24 cellular contexts compared by ENCODE assay signal in the genomic region with DNA sequence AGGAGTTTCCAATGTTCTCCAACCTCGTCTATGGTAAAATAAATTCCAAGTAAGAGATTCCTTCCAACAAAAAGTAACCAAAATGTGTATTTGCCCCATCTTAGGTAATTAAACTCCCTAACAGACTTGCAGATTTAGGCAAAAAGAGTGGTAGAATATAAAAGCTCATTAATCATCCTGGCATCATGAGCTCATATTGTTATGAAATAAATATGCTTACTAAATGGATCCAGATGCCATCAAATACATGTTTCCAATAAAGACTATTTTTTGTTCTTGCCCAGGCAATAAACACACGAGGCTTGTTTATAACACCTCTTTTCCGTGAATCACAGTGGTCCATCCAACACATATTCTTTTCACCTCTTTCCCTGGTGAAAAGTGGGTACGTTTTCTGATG.
"Had no signal": no experiment of that assay in that cellular context is flagged by ENCODE, and none has a peak within 500 bp of the region (broad histone marks: within the 10 kb centered on the region; RNA-seq: fewer than 3 reads in every experiment).

No MANE protein-coding gene starts in this region.

- H3K9me3 ChIP-seq: adrenal gland, SJCRH30 had no signal

- H3K27me3 ChIP-seq: adrenal gland, SJCRH30 had no signal

- ATAC-seq: activated T-cell treated with anti-CD3 and anti-CD28 coated beads, Interleukin-2, amount 50 U/mL, for 72 hours; Panc1 had no signal

- H3K27ac ChIP-seq: adrenal gland, SJCRH30 had no signal

- H3K4me1 ChIP-seq: adrenal gland, SJCRH30 had no signal

- H3K36me3 ChIP-seq: adrenal gland, SJCRH30 had no signal

- H3K4me3 ChIP-seq: adrenal gland, SJCRH30 had no signal

- DNase-seq: activated B cell treated with CpG ODN at 0.5 μM for 24 hours; activated CD4-positive, alpha-beta memory T cell treated with anti-CD3 and anti-CD28 coated beads, Interleukin-2, amount 10 ng/mL, durations not matched to agents 7 days and 5 days; activated CD4-positive, alpha-beta T cell treated with anti-CD3 and anti-CD28 coated beads, Interleukin-2, amount 50 U/mL, for 1 hour; activated CD8-positive, alpha-beta memory T cell treated with anti-CD3 and anti-CD28 coated beads, Interleukin-2, amount 50 U/mL, for 4 hours; activated gamma-delta T cell treated with Interleukin-2 at 50 U/mL for 16 hours; activated naive CD4-positive, alpha-beta T cell treated with anti-CD3 and anti-CD28 coated beads, Interleukin-2, amount 10 ng/mL, durations not matched to agents 7 days and 5 days; activated naive CD8-positive, alpha-beta T cell treated with anti-CD3 and anti-CD28 coated beads for 36 hours; activated T-cell treated with anti-CD3 and anti-CD28 coated beads, Interleukin-2, amount 50 U/mL, for 72 hours; adrenal gland; anterior cingulate cortex; central memory CD4-positive, alpha-beta T cell; NCI-H1092; NCI-H1417; NCI-H1930; NCI-H2171; NCI-H2227 treated with DMSO at 0.1 percent for 48 hours; NCI-H526; NCI-H774; NK-92 treated with Interleukin-12 subunit alpha and Interleukin-12 subunit beta, amount 100 ng/mL, for 24 hours; OCI-M1; Right ventricle myocardium superior; RPMI8226; SJCRH30 had no signal
